Comparison of ENCODE assay signal across 1 cellular context in genomic region chr1:11688506-11688905, GRCh38.
TF ChIP-seq lines count a peak whose summit lies in the region.

No MANE protein-coding gene starts in this region.

TF ChIP-seq in K562, 482 proteins besides CTCF, POLR2A, EP300 and RAD21 (continued from another document and continues in another):
- TF ChIP-seq, protein P1, sequence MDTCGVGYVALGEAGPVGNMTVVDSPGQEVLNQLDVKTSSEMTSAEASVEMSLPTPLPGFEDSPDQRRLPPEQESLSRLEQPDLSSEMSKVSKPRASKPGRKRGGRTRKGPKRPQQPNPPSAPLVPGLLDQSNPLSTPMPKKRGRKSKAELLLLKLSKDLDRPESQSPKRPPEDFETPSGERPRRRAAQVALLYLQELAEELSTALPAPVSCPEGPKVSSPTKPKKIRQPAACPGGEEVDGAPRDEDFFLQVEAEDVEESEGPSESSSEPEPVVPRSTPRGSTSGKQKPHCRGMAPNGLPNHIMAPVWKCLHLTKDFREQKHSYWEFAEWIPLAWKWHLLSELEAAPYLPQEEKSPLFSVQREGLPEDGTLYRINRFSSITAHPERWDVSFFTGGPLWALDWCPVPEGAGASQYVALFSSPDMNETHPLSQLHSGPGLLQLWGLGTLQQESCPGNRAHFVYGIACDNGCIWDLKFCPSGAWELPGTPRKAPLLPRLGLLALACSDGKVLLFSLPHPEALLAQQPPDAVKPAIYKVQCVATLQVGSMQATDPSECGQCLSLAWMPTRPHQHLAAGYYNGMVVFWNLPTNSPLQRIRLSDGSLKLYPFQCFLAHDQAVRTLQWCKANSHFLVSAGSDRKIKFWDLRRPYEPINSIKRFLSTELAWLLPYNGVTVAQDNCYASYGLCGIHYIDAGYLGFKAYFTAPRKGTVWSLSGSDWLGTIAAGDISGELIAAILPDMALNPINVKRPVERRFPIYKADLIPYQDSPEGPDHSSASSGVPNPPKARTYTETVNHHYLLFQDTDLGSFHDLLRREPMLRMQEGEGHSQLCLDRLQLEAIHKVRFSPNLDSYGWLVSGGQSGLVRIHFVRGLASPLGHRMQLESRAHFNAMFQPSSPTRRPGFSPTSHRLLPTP (IDR thresholded peaks at IDR 0.05; ENCODE audit: borderline replicate concordance, extremely low read depth, insufficient read length): no peak
- TF ChIP-seq, protein P2, sequence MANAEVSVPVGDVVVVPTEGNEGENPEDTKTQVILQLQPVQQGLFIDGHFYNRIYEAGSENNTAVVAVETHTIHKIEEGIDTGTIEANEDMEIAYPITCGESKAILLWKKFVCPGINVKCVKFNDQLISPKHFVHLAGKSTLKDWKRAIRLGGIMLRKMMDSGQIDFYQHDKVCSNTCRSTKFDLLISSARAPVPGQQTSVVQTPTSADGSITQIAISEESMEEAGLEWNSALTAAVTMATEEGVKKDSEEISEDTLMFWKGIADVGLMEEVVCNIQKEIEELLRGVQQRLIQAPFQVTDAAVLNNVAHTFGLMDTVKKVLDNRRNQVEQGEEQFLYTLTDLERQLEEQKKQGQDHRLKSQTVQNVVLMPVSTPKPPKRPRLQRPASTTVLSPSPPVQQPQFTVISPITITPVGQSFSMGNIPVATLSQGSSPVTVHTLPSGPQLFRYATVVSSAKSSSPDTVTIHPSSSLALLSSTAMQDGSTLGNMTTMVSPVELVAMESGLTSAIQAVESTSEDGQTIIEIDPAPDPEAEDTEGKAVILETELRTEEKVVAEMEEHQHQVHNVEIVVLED (CRISPR knock-in tag; IDR thresholded peaks at IDR 0.05): no peak
- TF ChIP-seq ZNF583 (CRISPR knock-in tag; IDR thresholded peaks at IDR 0.05) (peak; percentile 69; the same call in 1 of the 2 replicates), TEAD2 (tag; IDR thresholded peaks at IDR 0.05) (0 out of 2 replicates have a peak, but pooled peaks have one; percentile 25), ZNF518B (CRISPR knock-in tag; IDR thresholded peaks at IDR 0.05) (no peak), CAMTA2 (CRISPR knock-in tag; conservative IDR thresholded peaks at IDR 0.05) (no peak), POLR2AphosphoS5 (IDR thresholded peaks at IDR 0.05; ENCODE audit: control insufficient read depth, insufficient read depth, low read depth, low read length) (no peak), ZNF384 (IDR thresholded peaks at IDR 0.05; ENCODE audit: low read depth, low read length) (no peak), FOSL1 (tag; conservative IDR thresholded peaks at IDR 0.05) (no peak), TRIM28 (IDR thresholded peaks at IDR 0.05) (no peak), RFX1 (IDR thresholded peaks at IDR 0.05) (no peak), ZNF282 (CRISPR knock-in tag; IDR thresholded peaks at IDR 0.05) (no peak), ZNF707 (CRISPR knock-in tag; conservative IDR thresholded peaks at IDR 0.05) (no peak), PML (IDR thresholded peaks at IDR 0.05; ENCODE audit: low read length) (no peak), RUNX1 (IDR thresholded peaks at IDR 0.05; ENCODE audit: low read depth) (no peak), TEAD1 (CRISPR knock-in tag; IDR thresholded peaks at IDR 0.05) (no peak), MEF2D (tag; conservative IDR thresholded peaks at IDR 0.05; ENCODE audit: low read depth) (peak; percentile 83), SIN3A (IDR thresholded peaks at IDR 0.05; ENCODE audit: borderline replicate concordance in 2 of 2, control insufficient read depth in 1 of 2, low read depth in 2 of 2, low read length in 2 of 2) (no peak), ZNF280A (IDR thresholded peaks at IDR 0.05; ENCODE audit: low read depth, partially characterized antibody) (no peak), U2AF2 (optimal IDR thresholded peaks at IDR 0.05; ENCODE audit: low read depth, low read length) (no peak), ZNF592 (IDR thresholded peaks at IDR 0.05) (peak; percentile 67), CREBBP (IDR thresholded peaks at IDR 0.05; ENCODE audit: low read depth, low read length) (no peak), PYGO2 (tag; IDR thresholded peaks at IDR 0.05) (peak; percentile 43; the same call in 1 of the 2 replicates), ZNF449 (CRISPR knock-in tag; IDR thresholded peaks at IDR 0.05) (0 out of 2 replicates have a peak, but pooled peaks have one; percentile 11), BACH1 (tag; IDR thresholded peaks at IDR 0.05) (no peak; the same call in 1 of the 2 replicates), TAF9B (IDR thresholded peaks at IDR 0.05; ENCODE audit: partially characterized antibody) (no peak), FOXJ2 (tag; IDR thresholded peaks at IDR 0.05) (no peak), CSDE1 (IDR thresholded peaks at IDR 0.05) (no peak), CTCFL (IDR thresholded peaks at IDR 0.05; ENCODE audit: borderline replicate concordance, insufficient read depth, low read depth, low read length, poor library complexity, severe bottlenecking) (no peak), ZNF354B (CRISPR knock-in tag; IDR thresholded peaks at IDR 0.05) (no peak), IRF2 (CRISPR knock-in tag; IDR thresholded peaks at IDR 0.05) (no peak), CREB3 (tag; conservative IDR thresholded peaks at IDR 0.05; ENCODE audit: low read depth) (peak; percentile 92), ZNF764 (CRISPR knock-in tag; IDR thresholded peaks at IDR 0.05; ENCODE audit: low read depth) (no peak), DMBX1 (CRISPR knock-in tag; IDR thresholded peaks at IDR 0.05; ENCODE audit: borderline replicate concordance) (peak; percentile 49; the same call in 1 of the 2 replicates), HIVEP1 (CRISPR knock-in tag; IDR thresholded peaks at IDR 0.05) (0 out of 2 replicates have a peak, but pooled peaks have one; percentile 63), CGGBP1 (CRISPR knock-in tag; IDR thresholded peaks at IDR 0.05) (no peak)
- TF ChIP-seq, protein P3, sequence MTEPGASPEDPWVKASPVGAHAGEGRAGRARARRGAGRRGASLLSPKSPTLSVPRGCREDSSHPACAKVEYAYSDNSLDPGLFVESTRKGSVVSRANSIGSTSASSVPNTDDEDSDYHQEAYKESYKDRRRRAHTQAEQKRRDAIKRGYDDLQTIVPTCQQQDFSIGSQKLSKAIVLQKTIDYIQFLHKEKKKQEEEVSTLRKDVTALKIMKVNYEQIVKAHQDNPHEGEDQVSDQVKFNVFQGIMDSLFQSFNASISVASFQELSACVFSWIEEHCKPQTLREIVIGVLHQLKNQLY (CRISPR knock-in tag; conservative IDR thresholded peaks at IDR 0.05): no peak
- TF ChIP-seq, protein P4, sequence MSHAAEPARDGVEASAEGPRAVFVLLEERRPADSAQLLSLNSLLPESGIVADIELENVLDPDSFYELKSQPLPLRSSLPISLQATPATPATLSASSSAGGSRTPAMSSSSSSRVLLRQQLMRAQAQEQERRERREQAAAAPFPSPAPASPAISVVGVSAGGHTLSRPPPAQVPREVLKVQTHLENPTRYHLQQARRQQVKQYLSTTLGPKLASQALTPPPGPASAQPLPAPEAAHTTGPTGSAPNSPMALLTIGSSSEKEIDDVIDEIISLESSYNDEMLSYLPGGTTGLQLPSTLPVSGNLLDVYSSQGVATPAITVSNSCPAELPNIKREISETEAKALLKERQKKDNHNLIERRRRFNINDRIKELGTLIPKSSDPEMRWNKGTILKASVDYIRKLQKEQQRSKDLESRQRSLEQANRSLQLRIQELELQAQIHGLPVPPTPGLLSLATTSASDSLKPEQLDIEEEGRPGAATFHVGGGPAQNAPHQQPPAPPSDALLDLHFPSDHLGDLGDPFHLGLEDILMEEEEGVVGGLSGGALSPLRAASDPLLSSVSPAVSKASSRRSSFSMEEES (CRISPR knock-in tag; IDR thresholded peaks at IDR 0.05): no peak
